In genomic region chr9:31347082-31347617, GRCh38 we compare ENCODE assay signal across 8 cellular contexts.
DNase-seq lines count a peak whose midpoint lies in the region; ATAC-seq, FAIRE-seq and TF ChIP-seq lines count a peak whose summit lies in the region.

No MANE protein-coding gene starts in this region.

- TF ChIP-seq CTCF in fibroblast of villous mesenchyme (IDR thresholded peaks at IDR 0.05; ENCODE audit: insufficient read depth, low read depth, low read length) = no peak

- H3K36me3 ChIP-seq in ACC112 (ENCODE audit: insufficient read depth, low read length) = no peaks in the 10 kb centered on the region
- no peaks in the 10 kb centered on the region for H3K36me3 ChIP-seq in small intestine (ENCODE audit: control insufficient read depth in 2 of 2, insufficient read depth in 2 of 2, low read length in 2 of 2)

- H2AFZ ChIP-seq in ACC112 (ENCODE audit: low read length, unreplicated experiment) = peak overlapping the region; percentile 98

- H3K27ac ChIP-seq in ACC112 (ENCODE audit: low read depth, low read length) = peak overlapping the region; percentile 39
- peak overlapping the region in 1 of 2 donors; percentile 86 for H3K27ac ChIP-seq in small intestine (ENCODE audit: low read depth in 1 of 2, low read length in 1 of 2)

- H3K4me1 ChIP-seq in ACC112 (ENCODE audit: control insufficient read depth, insufficient read depth, low read length, unreplicated experiment) (peaks cover 4% of the 10 kb centered on the region), small intestine (ENCODE audit: control insufficient read depth in 2 of 2, insufficient read depth in 1 of 2, low read depth in 1 of 2, low read length in 1 of 2) (no peaks in the 10 kb centered on the region)

- no peaks in the 10 kb centered on the region for H3K79me2 ChIP-seq in ACC112 (ENCODE audit: control insufficient read depth, insufficient read depth, low read length, unreplicated experiment)

- ATAC-seq in GM19035 (IDR thresholded peaks at IDR 0.05; ENCODE audit: unreplicated experiment) = peak; percentile 99
- ATAC-seq in HG03175 (IDR thresholded peaks at IDR 0.05; ENCODE audit: unreplicated experiment) = peak; percentile 99

- no peaks in the 10 kb centered on the region for H3K9me3 ChIP-seq in small intestine (ENCODE audit: control insufficient read depth, low read depth)

- WGBS in small intestine, 3 donors = 31 to 35% (median 31%) methylated on average over 6 of the region's 6 CpGs

- peak overlapping the region; percentile 75 for H3K4me3 ChIP-seq in ACC112 (ENCODE audit: low read depth, low read length)
- H3K4me3 ChIP-seq in fibroblast of villous mesenchyme (ENCODE audit: low read depth, low read length) = peak overlapping the region; percentile 19
- peak overlapping the region in 1 of 2 donors; percentile 15 for H3K4me3 ChIP-seq in small intestine (ENCODE audit: low read depth in 1 of 2, low read length in 2 of 2)

- peak; percentile 4 for DNase-seq in SKM-1 (lab: John Stamatoyannopoulos, UW; ENCODE audit: unreplicated experiment)
- DNase-seq in fibroblast of villous mesenchyme (ENCODE audit: low read depth) = peak; percentile 65
- peak; percentile 70 for DNase-seq in small intestine
- no peak for DNase-seq in COLO668 (lab: John Stamatoyannopoulos, UW; ENCODE audit: unreplicated experiment)
- DNase-seq in C1 segment of cervical spinal cord (lab: John Stamatoyannopoulos, UW) = no peak

- no peaks in the 10 kb centered on the region for H3K27me3 ChIP-seq in ACC112 (ENCODE audit: insufficient read depth, low read length)
- no peaks in the 10 kb centered on the region for H3K27me3 ChIP-seq in small intestine (ENCODE audit: control insufficient read depth in 2 of 2, insufficient read depth in 2 of 2, low read length in 2 of 2)

- no peak for FAIRE-seq in small intestine (lab: Jason Lieb, UNC)

Comparison
In these comparisons a context has a peak if more than half of its experiments do, and no peak if none do; other contexts are left out.
1. DNase-seq: peak in SKM-1 (single experiment), fibroblast of villous mesenchyme (single experiment) and small intestine (single experiment); none in COLO668 (single experiment) and C1 segment of cervical spinal cord (0 of 14).